Comparison of ENCODE assay signal across 31 cellular contexts in genomic region chr5:68680376-68680775, GRCh38.
A peak's percentile ranks its signal among the peaks of the same experiment; 100 is the strongest.
DNase-seq lines count a peak whose midpoint lies in the region; ATAC-seq and TF ChIP-seq lines count a peak whose summit lies in the region.
"Had no signal": no experiment of that assay in that cellular context is flagged by ENCODE, and none has a peak within 500 bp of the region (broad histone marks: within the 10 kb centered on the region; RNA-seq: fewer than 3 reads in every experiment).

No MANE protein-coding gene starts in this region.

- TF ChIP-seq POLR2A in upper lobe of left lung (IDR thresholded peaks at IDR 0.05), result no peak

- H3K9me3 ChIP-seq in left ventricle myocardium inferior (replicated peaks) (no peaks in the 10 kb centered on the region), upper lobe of left lung (no peaks in the 10 kb centered on the region)
- H3K9me3 ChIP-seq: gastrocnemius medialis, pancreas, Peyer's patch had no signal

- intact Hi-C loops in Right ventricle myocardium superior (cut with DNase I) (no loop called here), left ventricle myocardium inferior (cut with micrococcal nuclease) (no loop called here)

- H3K4me1 ChIP-seq in left ventricle myocardium inferior (peaks cover 4% of the 10 kb centered on the region), upper lobe of left lung (no peaks in the 10 kb centered on the region)
- H3K4me1 ChIP-seq: gastrocnemius medialis had no signal

- ATAC-seq in Right ventricle myocardium superior (ENCODE audit: poor library complexity) (peak; percentile 38), upper lobe of left lung (ENCODE audit: low FRiP score in 2 of 2) (peak; percentile 9 to 34), HG03135 (IDR thresholded peaks at IDR 0.05; ENCODE audit: unreplicated experiment) (no peak)
- no peak for ATAC-seq in activated naive CD8-positive, alpha-beta T cell treated with anti-CD3 and anti-CD28 coated beads, Interleukin-2, amount 50 U/mL, for 24 hours
- ATAC-seq: effector memory CD8-positive, alpha-beta T cell; gastrocnemius medialis; GM12878 had no signal

- H3K36me3 ChIP-seq in left ventricle myocardium inferior, result no peaks in the 10 kb centered on the region
- H3K36me3 ChIP-seq in upper lobe of left lung, result no peaks in the 10 kb centered on the region
- H3K36me3 ChIP-seq: gastrocnemius medialis, pancreas, Peyer's patch had no signal

- no peak for TF ChIP-seq CTCF in left ventricle myocardium inferior (IDR thresholded peaks at IDR 0.05; ENCODE audit: borderline replicate concordance)
- TF ChIP-seq CTCF in VCaP (conservative IDR thresholded peaks at IDR 0.05), result no peak
- TF ChIP-seq CTCF in foreskin fibroblast (IDR thresholded peaks at IDR 0.05; ENCODE audit: low read depth, low read length), result no peak
- TF ChIP-seq CTCF in upper lobe of left lung (IDR thresholded peaks at IDR 0.05), result no peak

- H3K27me3 ChIP-seq in left ventricle myocardium inferior (ENCODE audit: low read depth) (no peaks in the 10 kb centered on the region), upper lobe of left lung (no peaks in the 10 kb centered on the region)
- H3K27me3 ChIP-seq: gastrocnemius medialis, hepatocyte, pancreas, Peyer's patch had no signal

- no peak overlapping the region for H3K27ac Mint-ChIP-seq in activated naive CD8-positive, alpha-beta T cell treated with anti-CD3 and anti-CD28 coated beads, Interleukin-2, amount 50 U/mL, for 24 hours
- H3K27ac Mint-ChIP-seq: activated CD4-positive, alpha-beta T cell treated with anti-CD3 and anti-CD28 coated beads, Interleukin-2, amount 10 ng/mL, durations not matched to agents 24 days and 14 days; activated naive CD8-positive, alpha-beta T cell treated with anti-CD3 and anti-CD28 coated beads, Interleukin-2, amount 10 ng/mL, durations not matched to agents 7 days and 5 days; activated T-cell treated with anti-CD3 and anti-CD28 coated beads, Interleukin-2, amount 50 U/mL, for 24 hours; effector memory CD8-positive, alpha-beta T cell had no signal

- H3K27me3 Mint-ChIP-seq in activated naive CD8-positive, alpha-beta T cell treated with anti-CD3 and anti-CD28 coated beads, Interleukin-2, amount 50 U/mL, for 24 hours, result no peaks in the 10 kb centered on the region
- H3K27me3 Mint-ChIP-seq: activated T-cell treated with anti-CD3 and anti-CD28 coated beads, Interleukin-2, amount 50 U/mL, for 24 hours had no signal

- H3K4me3 ChIP-seq in left ventricle myocardium inferior, result no peak overlapping the region
- H3K4me3 ChIP-seq in foreskin fibroblast (ENCODE audit: low read depth in 1 of 2, low read length in 2 of 2), result no peak overlapping the region
- H3K4me3 ChIP-seq in upper lobe of left lung, result no peak overlapping the region
- H3K4me3 ChIP-seq: gastrocnemius medialis, GM12878, hepatocyte, pancreas, Peyer's patch, smooth muscle cell had no signal

- peaks cover 2% of the 10 kb centered on the region for H3K4me1 Mint-ChIP-seq in activated naive CD8-positive, alpha-beta T cell treated with anti-CD3 and anti-CD28 coated beads, Interleukin-2, amount 50 U/mL, for 24 hours
- H3K4me1 Mint-ChIP-seq: activated CD4-positive, alpha-beta T cell treated with anti-CD3 and anti-CD28 coated beads, Interleukin-2, amount 10 ng/mL, durations not matched to agents 24 days and 14 days; activated naive CD8-positive, alpha-beta T cell treated with anti-CD3 and anti-CD28 coated beads, Interleukin-2, amount 10 ng/mL, durations not matched to agents 7 days and 5 days; CD8-positive, alpha-beta memory T cell had no signal

- DNase-seq in Right ventricle myocardium superior, result no peak
- no peak for DNase-seq in left ventricle myocardium inferior
- peak; percentile 22 to 72 for DNase-seq in foreskin fibroblast
- no peak for DNase-seq in upper lobe of left lung
- no peak for DNase-seq in GM19238 (ENCODE audit: insufficient read length, low spot score)
- DNase-seq in activated naive CD8-positive, alpha-beta T cell treated with anti-CD3 and anti-CD28 coated beads, Interleukin-2, amount 50 U/mL, for 24 hours, result no peak
- DNase-seq: activated CD4-positive, alpha-beta T cell treated with anti-CD3 and anti-CD28 coated beads, Interleukin-2, amount 10 ng/mL, durations not matched to agents 24 days and 14 days; activated gamma-delta T cell; activated naive CD8-positive, alpha-beta T cell treated with anti-CD3 and anti-CD28 coated beads, Interleukin-2, amount 10 ng/mL, durations not matched to agents 7 days and 5 days; activated T-cell treated with anti-CD3 and anti-CD28 coated beads, Interleukin-2, amount 50 U/mL, for 24 hours; caudate nucleus; CD8-positive, alpha-beta memory T cell; cortex of kidney; DMS 273 treated with DMSO at 0.1 percent for 48 hours; effector memory CD8-positive, alpha-beta T cell; erythroblast; gastrocnemius medialis; H7; NCI-H1436; NCI-H345; NCI-H69; pancreas; Peyer's patch; retina; stimulated activated naive CD4-positive, alpha-beta T cell treated with Interleukin-2 at 50 U/mL for 16 hours had no signal

- H3K4me3 Mint-ChIP-seq in activated naive CD8-positive, alpha-beta T cell treated with anti-CD3 and anti-CD28 coated beads, Interleukin-2, amount 50 U/mL, for 24 hours, result no peak overlapping the region
- H3K4me3 Mint-ChIP-seq: activated CD4-positive, alpha-beta T cell treated with anti-CD3 and anti-CD28 coated beads, Interleukin-2, amount 10 ng/mL, durations not matched to agents 24 days and 14 days; activated naive CD8-positive, alpha-beta T cell treated with anti-CD3 and anti-CD28 coated beads, Interleukin-2, amount 10 ng/mL, durations not matched to agents 7 days and 5 days; activated T-cell treated with anti-CD3 and anti-CD28 coated beads, Interleukin-2, amount 50 U/mL, for 24 hours; CD8-positive, alpha-beta memory T cell; effector memory CD8-positive, alpha-beta T cell; neural crest cell had no signal

- TF ChIP-seq EP300 in upper lobe of left lung (IDR thresholded peaks at IDR 0.05), result no peak

- no peak overlapping the region for H3K27ac ChIP-seq in left ventricle myocardium inferior (replicated peaks)
- peak overlapping the region; percentile 71; the same call in 1 of the 2 replicates for H3K27ac ChIP-seq in VCaP
- H3K27ac ChIP-seq in upper lobe of left lung, result no peak overlapping the region
- H3K27ac ChIP-seq: gastrocnemius medialis, hepatocyte, pancreas, Peyer's patch had no signal

- H3K9me3 Mint-ChIP-seq in activated naive CD8-positive, alpha-beta T cell treated with anti-CD3 and anti-CD28 coated beads, Interleukin-2, amount 50 U/mL, for 24 hours, result no peaks in the 10 kb centered on the region
- H3K9me3 Mint-ChIP-seq: activated CD4-positive, alpha-beta T cell treated with anti-CD3 and anti-CD28 coated beads, Interleukin-2, amount 10 ng/mL, durations not matched to agents 24 days and 14 days; activated naive CD8-positive, alpha-beta T cell treated with anti-CD3 and anti-CD28 coated beads, Interleukin-2, amount 10 ng/mL, durations not matched to agents 7 days and 5 days; activated T-cell treated with anti-CD3 and anti-CD28 coated beads, Interleukin-2, amount 50 U/mL, for 24 hours; CD8-positive, alpha-beta memory T cell; effector memory CD8-positive, alpha-beta T cell; neural crest cell had no signal

- no peaks in the 10 kb centered on the region for H3K36me3 Mint-ChIP-seq in activated naive CD8-positive, alpha-beta T cell treated with anti-CD3 and anti-CD28 coated beads, Interleukin-2, amount 50 U/mL, for 24 hours (ENCODE audit: low read depth)
- H3K36me3 Mint-ChIP-seq: activated naive CD8-positive, alpha-beta T cell treated with anti-CD3 and anti-CD28 coated beads, Interleukin-2, amount 10 ng/mL, durations not matched to agents 7 days and 5 days had no signal

Comparison
In these comparisons a context has a peak if more than half of its experiments do, and no peak if none do; other contexts are left out.
1. ATAC-seq: peak in Right ventricle myocardium superior (single experiment) and upper lobe of left lung (2 of 2); none in HG03135 (single experiment) and activated naive CD8-positive, alpha-beta T cell treated with anti-CD3 and anti-CD28 coated beads, Interleukin-2, amount 50 U/mL, for 24 hours (single experiment).
2. DNase-seq: peak in foreskin fibroblast (2 of 2); none in Right ventricle myocardium superior (single experiment), left ventricle myocardium inferior (single experiment), upper lobe of left lung (0 of 2), GM19238 (single experiment) and activated naive CD8-positive, alpha-beta T cell treated with anti-CD3 and anti-CD28 coated beads, Interleukin-2, amount 50 U/mL, for 24 hours (single experiment).